In the genomic region with DNA sequence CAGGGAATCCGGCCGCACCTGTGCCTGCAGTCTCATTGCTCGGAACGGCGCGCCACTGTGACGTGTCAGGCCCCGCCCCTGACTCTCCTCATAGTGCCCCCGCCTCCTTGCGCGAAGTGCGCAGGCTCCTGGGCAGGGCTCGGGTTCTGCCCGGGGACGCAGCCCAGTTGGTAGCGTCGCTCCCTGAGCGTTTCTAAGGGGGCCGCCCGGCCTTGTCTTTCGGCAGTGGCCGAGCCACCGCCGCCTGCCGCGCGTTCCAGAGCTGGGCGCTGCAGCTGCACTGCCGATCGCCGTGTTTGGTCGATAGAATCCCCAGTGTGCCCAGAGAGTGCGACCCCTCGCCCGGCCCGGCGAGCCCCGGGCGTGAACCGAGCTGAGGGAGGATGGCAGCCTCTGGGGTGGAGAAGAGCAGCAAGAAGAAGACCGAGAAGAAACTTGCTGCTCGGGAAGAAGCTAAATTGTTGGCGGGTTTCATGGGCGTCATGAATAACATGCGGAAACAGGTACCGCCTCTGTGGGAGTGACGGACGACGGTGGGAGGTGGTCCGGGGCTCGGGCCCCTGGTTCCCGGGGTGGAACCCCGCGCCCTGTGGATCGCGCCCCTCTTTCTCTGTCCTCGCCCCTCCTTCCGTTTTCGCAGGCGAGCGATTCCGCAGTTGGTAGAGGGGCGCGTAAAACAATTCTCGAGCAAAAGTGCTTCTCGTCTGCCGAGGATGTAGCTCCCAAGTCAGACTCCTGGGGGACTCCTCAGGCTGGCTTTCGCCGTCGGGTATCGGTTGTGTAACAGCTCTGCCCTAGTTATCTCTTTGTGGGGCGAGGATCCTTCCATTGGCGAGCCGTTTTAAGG, we compare ENCODE assay signal across 8 cellular contexts. TPM values are rescaled to one million over a fixed set of nuclear protein-coding genes. Genes with fewer than 3 reads are reported as not detected.
DNase-seq lines count a peak whose midpoint lies in the region; ATAC-seq and TF ChIP-seq lines count a peak whose summit lies in the region.

A gene with protein sequence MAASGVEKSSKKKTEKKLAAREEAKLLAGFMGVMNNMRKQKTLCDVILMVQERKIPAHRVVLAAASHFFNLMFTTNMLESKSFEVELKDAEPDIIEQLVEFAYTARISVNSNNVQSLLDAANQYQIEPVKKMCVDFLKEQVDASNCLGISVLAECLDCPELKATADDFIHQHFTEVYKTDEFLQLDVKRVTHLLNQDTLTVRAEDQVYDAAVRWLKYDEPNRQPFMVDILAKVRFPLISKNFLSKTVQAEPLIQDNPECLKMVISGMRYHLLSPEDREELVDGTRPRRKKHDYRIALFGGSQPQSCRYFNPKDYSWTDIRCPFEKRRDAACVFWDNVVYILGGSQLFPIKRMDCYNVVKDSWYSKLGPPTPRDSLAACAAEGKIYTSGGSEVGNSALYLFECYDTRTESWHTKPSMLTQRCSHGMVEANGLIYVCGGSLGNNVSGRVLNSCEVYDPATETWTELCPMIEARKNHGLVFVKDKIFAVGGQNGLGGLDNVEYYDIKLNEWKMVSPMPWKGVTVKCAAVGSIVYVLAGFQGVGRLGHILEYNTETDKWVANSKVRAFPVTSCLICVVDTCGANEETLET (plus strand): TSS at position 142 of the 847 bp plus-strand sequence. CDS start 242 bp downstream, at position 384.

- no peaks in the 10 kb centered on the region for H3K9me3 Mint-ChIP-seq in activated naive CD4-positive, alpha-beta T cell treated with anti-CD3 and anti-CD28 coated beads, Interleukin-2, amount 50 U/mL, for 24 hours

- peaks cover 8% of the 10 kb centered on the region for H3F3A ChIP-seq in SK-N-SH (replicated peaks; ENCODE audit: insufficient read depth)

- H3K27ac ChIP-seq in SK-N-SH (ENCODE audit: low read depth in 2 of 2, low read length in 1 of 2) (peak within 1 kb of the TSS; percentile 90 to 96), temporal lobe (ENCODE audit: low read depth, low read length) (no peak within 1 kb of the TSS)

- H3K4me1 ChIP-seq in SK-N-SH (ENCODE audit: control insufficient read depth in 1 of 2, insufficient read depth in 2 of 2, low read depth in 1 of 2, low read length in 1 of 2): peaks cover 0 to 20% of the 10 kb centered on the region in 2 experiments; a peak in 2 of 4 replicates

- H3K4me3 ChIP-seq in GM06990 (replicated peaks; ENCODE audit: low read depth, low read length) (peak within 1 kb of the TSS; percentile 92), SK-N-SH (ENCODE audit: low read depth in 2 of 2, low read length in 1 of 2) (peak within 1 kb of the TSS; percentile 100)

- ATAC-seq in HG02571 (IDR thresholded peaks at IDR 0.05; ENCODE audit: unreplicated experiment): peak; percentile 96

- H3K36me3 ChIP-seq in GM06990 (ENCODE audit: control insufficient read depth, insufficient read depth, low read length): no peaks in the 10 kb centered on the region; the same call in 1 of the 2 replicates
- H3K36me3 ChIP-seq in SK-N-SH (replicated peaks in 1 of 2; ENCODE audit: control insufficient read depth in 1 of 2, insufficient read depth in 2 of 2, low read length in 1 of 2): peaks cover 0 to 4% of the 10 kb centered on the region in 2 experiments

- H3K9me2 ChIP-seq in SK-N-SH: no peaks in the 10 kb centered on the region

- H3K27me3 ChIP-seq in GM06990 (replicated peaks; ENCODE audit: control insufficient read depth, insufficient read depth, low read length) (no peaks in the 10 kb centered on the region), SK-N-SH (ENCODE audit: insufficient read depth) (no peaks in the 10 kb centered on the region)

- H3K79me2 ChIP-seq in SK-N-SH (ENCODE audit: insufficient read depth): peaks cover 46% of the 10 kb centered on the region

- peaks cover 2% of the 10 kb centered on the region for H3K36me3 Mint-ChIP-seq in activated naive CD4-positive, alpha-beta T cell treated with anti-CD3 and anti-CD28 coated beads, Interleukin-2, amount 50 U/mL, for 24 hours

- peak within 1 kb of the TSS; percentile 96 for H2AFZ ChIP-seq in SK-N-SH (ENCODE audit: low read depth)

- TF ChIP-seq EP300 in SK-N-SH (IDR thresholded peaks at IDR 0.05; ENCODE audit: borderline replicate concordance in 1 of 2, low read depth in 1 of 2, low read length in 1 of 2): no peak

- H3K9ac ChIP-seq in SK-N-SH: peak within 1 kb of the TSS; percentile 90

- H3K9me3 ChIP-seq in SK-N-SH: no peaks in the 10 kb centered on the region

- CTCF ChIA-PET in SK-N-SH (lab: Yijun Ruan, JAX): interaction anchor here (0.7 to 3.4 kb wide), 15 partner anchors 10 to 1023 kb away, joined by 3 to 19 read pairs (median 4); no protein-coding TSS in a partner anchor

- POLR2A ChIA-PET in SK-N-SH (lab: Yijun Ruan, JAX): interaction anchor here (0.6 to 2.1 kb wide), 8 partner anchors 8 to 369 kb away, joined by 3 to 17 read pairs (median 4); no protein-coding TSS in a partner anchor

- peak within 1 kb of the TSS; percentile 99 for H3K27ac Mint-ChIP-seq in activated naive CD4-positive, alpha-beta T cell treated with anti-CD3 and anti-CD28 coated beads, Interleukin-2, amount 50 U/mL, for 24 hours

- H3K4me2 ChIP-seq in SK-N-SH: peak within 1 kb of the TSS; percentile 92

- DNase-seq in GM06990 (ENCODE audit: extremely low read depth, insufficient read length) (peak; percentile 93), NCI-H1048 (lab: John Stamatoyannopoulos, UW) (peak; percentile 89), SK-N-SH (peak; percentile 98), globus pallidus (ENCODE audit: low spot score) (peak; percentile 93), occipital lobe (lab: John Stamatoyannopoulos, UW) (peak; percentile 91)

- under 1% methylated on average over 44 of the region's 74 CpGs for WGBS in SK-N-SH (ENCODE audit: low lambda C conversion rate)

- peaks cover 47% of the 10 kb centered on the region for H3K4me1 Mint-ChIP-seq in activated naive CD4-positive, alpha-beta T cell treated with anti-CD3 and anti-CD28 coated beads, Interleukin-2, amount 50 U/mL, for 24 hours

- TF ChIP-seq RAD21 in SK-N-SH (IDR thresholded peaks at IDR 0.05; ENCODE audit: low read length): no peak

- TF ChIP-seq CTCF in GM06990 (IDR thresholded peaks at IDR 0.05; ENCODE audit: insufficient read depth, low read length, poor library complexity, severe bottlenecking): peak; percentile 15
- peak; percentile 22 for TF ChIP-seq CTCF in SK-N-SH (IDR thresholded peaks at IDR 0.05)

- peaks cover 7% of the 10 kb centered on the region; the same call in 1 of the 2 replicates for H4K20me1 ChIP-seq in SK-N-SH (ENCODE audit: insufficient read depth)

- no peaks in the 10 kb centered on the region for H3K27me3 Mint-ChIP-seq in activated naive CD4-positive, alpha-beta T cell treated with anti-CD3 and anti-CD28 coated beads, Interleukin-2, amount 50 U/mL, for 24 hours

- H3K4me3 Mint-ChIP-seq in activated naive CD4-positive, alpha-beta T cell treated with anti-CD3 and anti-CD28 coated beads, Interleukin-2, amount 50 U/mL, for 24 hours: peak within 1 kb of the TSS; percentile 94

TF ChIP-seq in SK-N-SH, 30 proteins besides CTCF, POLR2A, EP300 and RAD21 (continues in another document):
- peak; percentile 36 for TF ChIP-seq CHD2 (IDR thresholded peaks at IDR 0.05; ENCODE audit: low read length, partially characterized antibody)
- TF ChIP-seq YY1 (IDR thresholded peaks at IDR 0.05; ENCODE audit: low read depth): 0 out of 2 replicates have a peak, but pooled peaks have one; percentile 27
- no peak for TF ChIP-seq JUND (IDR thresholded peaks at IDR 0.05)
- TF ChIP-seq, protein P1, sequence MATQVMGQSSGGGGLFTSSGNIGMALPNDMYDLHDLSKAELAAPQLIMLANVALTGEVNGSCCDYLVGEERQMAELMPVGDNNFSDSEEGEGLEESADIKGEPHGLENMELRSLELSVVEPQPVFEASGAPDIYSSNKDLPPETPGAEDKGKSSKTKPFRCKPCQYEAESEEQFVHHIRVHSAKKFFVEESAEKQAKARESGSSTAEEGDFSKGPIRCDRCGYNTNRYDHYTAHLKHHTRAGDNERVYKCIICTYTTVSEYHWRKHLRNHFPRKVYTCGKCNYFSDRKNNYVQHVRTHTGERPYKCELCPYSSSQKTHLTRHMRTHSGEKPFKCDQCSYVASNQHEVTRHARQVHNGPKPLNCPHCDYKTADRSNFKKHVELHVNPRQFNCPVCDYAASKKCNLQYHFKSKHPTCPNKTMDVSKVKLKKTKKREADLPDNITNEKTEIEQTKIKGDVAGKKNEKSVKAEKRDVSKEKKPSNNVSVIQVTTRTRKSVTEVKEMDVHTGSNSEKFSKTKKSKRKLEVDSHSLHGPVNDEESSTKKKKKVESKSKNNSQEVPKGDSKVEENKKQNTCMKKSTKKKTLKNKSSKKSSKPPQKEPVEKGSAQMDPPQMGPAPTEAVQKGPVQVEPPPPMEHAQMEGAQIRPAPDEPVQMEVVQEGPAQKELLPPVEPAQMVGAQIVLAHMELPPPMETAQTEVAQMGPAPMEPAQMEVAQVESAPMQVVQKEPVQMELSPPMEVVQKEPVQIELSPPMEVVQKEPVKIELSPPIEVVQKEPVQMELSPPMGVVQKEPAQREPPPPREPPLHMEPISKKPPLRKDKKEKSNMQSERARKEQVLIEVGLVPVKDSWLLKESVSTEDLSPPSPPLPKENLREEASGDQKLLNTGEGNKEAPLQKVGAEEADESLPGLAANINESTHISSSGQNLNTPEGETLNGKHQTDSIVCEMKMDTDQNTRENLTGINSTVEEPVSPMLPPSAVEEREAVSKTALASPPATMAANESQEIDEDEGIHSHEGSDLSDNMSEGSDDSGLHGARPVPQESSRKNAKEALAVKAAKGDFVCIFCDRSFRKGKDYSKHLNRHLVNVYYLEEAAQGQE (IDR thresholded peaks at IDR 0.05; ENCODE audit: low read depth, low read length): peak; percentile 86
- peak; percentile 92 for TF ChIP-seq TAF1 (IDR thresholded peaks at IDR 0.05; ENCODE audit: borderline replicate concordance, low read depth, low read length)
- TF ChIP-seq ELF1 (IDR thresholded peaks at IDR 0.05): no peak
- peak; percentile 73; the same call in 1 of the 2 replicates for TF ChIP-seq FOXJ3 (CRISPR knock-in tag; IDR thresholded peaks at IDR 0.05)
- peak; percentile 91 for TF ChIP-seq NRF1 (IDR thresholded peaks at IDR 0.05; ENCODE audit: low read depth, low read length)
- peak; percentile 2; the same call in 1 of the 2 replicates for TF ChIP-seq SMC3 (IDR thresholded peaks at IDR 0.05; ENCODE audit: low read depth, low read length)
- TF ChIP-seq SIN3A (IDR thresholded peaks at IDR 0.05; ENCODE audit: borderline replicate concordance, low read depth, low read length): peak; percentile 97

RNA-seq across cellular contexts. Expression of the gene that starts here (rescaled TPM):
- 30.8 and 31.6 TPM in 2 replicates for polyA plus RNA-seq in SK-N-SH (2012; rRNA removed)
- 41.7 and 50.6 TPM in 2 replicates for polyA plus RNA-seq in SK-N-SH (2012; cell fraction: cytosol; rRNA removed)
- polyA plus RNA-seq in SK-N-SH (2012; cell fraction: nucleus; rRNA removed): 22.7 and 25.5 TPM in 2 replicates
- total RNA-seq in occipital lobe (93.7 TPM), temporal lobe (84.1 TPM)
